Comparison of ENCODE assay signal across 12 cellular contexts in genomic region chrX:153336128-153336894, GRCh38.
DNase-seq lines count a peak whose midpoint lies in the region; ATAC-seq and TF ChIP-seq lines count a peak whose summit lies in the region.
"Had no signal": no experiment of that assay in that cellular context is flagged by ENCODE, and none has a peak within 500 bp of the region (broad histone marks: within the 10 kb centered on the region; RNA-seq: fewer than 3 reads in every experiment).

No MANE protein-coding gene starts in this region.

- TF ChIP-seq CTCF in KMS-11 (conservative IDR thresholded peaks at IDR 0.05; ENCODE audit: low read depth, low read length), result no peak

- no peak overlapping the region for H3K9ac ChIP-seq in KMS-11

- POLR2A ChIA-PET in HEK293T (lab: Yijun Ruan, JAX), result no interaction called here

- H3K27ac ChIP-seq in KMS-11, result no peak overlapping the region
- H3K27ac ChIP-seq: heart right ventricle had no signal

- no peaks in the 10 kb centered on the region for H3K79me2 ChIP-seq in KMS-11 (ENCODE audit: insufficient read depth, low read depth)

- peak; percentile 34 for ATAC-seq in GM18907 (IDR thresholded peaks at IDR 0.05; ENCODE audit: unreplicated experiment)
- ATAC-seq: heart right ventricle had no signal

- no peaks in the 10 kb centered on the region for H3K27me3 ChIP-seq in KMS-11 (ENCODE audit: insufficient read depth, low read depth)

- no peak overlapping the region for H3K4me3 ChIP-seq in KMS-11 (IDR thresholded peaks at IDR 0.05; ENCODE audit: insufficient read depth, low read depth, low read length)
- H3K4me3 ChIP-seq: heart right ventricle had no signal

- no peaks in the 10 kb centered on the region for H4K20me1 ChIP-seq in KMS-11 (ENCODE audit: insufficient read depth)

- DNase-seq in ELR (ENCODE audit: low read depth) (peak; percentile 4), ecto neural progenitor cell (ENCODE audit: low spot score) (peak; percentile 30), NCI-H82 (lab: John Stamatoyannopoulos, UW) (no peak), NCI-H187 treated with DMSO at 0.1 percent for 48 hours (lab: John Stamatoyannopoulos, UW) (no peak), HEK293T (ENCODE audit: extremely low spot score) (no peak)
- no peak for DNase-seq in effector CD8-positive, alpha-beta T cell (lab: John Stamatoyannopoulos, UW)
- DNase-seq: GF-D8; H7; heart right ventricle; stimulated activated CD4-positive, alpha-beta T cell treated with anti-CD3 and anti-CD28 coated beads, Interleukin-4, amount 100 ng/mL, for 4 hours had no signal

- peak overlapping the region; percentile 45; the same call in 1 of the 2 replicates for H3K4me2 ChIP-seq in KMS-11

- H2AFZ ChIP-seq in KMS-11 (ENCODE audit: low read depth), result no peak overlapping the region

- CTCF ChIA-PET in HEK293T (lab: Yijun Ruan, JAX), result no interaction called here

- H3K4me1 ChIP-seq in KMS-11 (ENCODE audit: low read depth, poor library complexity, severe bottlenecking), result peaks cover 15% of the 10 kb centered on the region

- no peaks in the 10 kb centered on the region for H3K36me3 ChIP-seq in KMS-11 (ENCODE audit: insufficient read depth)

TF ChIP-seq in HEK293T, 16 proteins besides CTCF, POLR2A, EP300 and RAD21:
- TF ChIP-seq FOXK2 (IDR thresholded peaks at IDR 0.05) (no peak), FOXA1 (IDR thresholded peaks at IDR 0.05) (no peak), ELF4 (IDR thresholded peaks at IDR 0.05) (no peak), L3MBTL2 (conservative IDR thresholded peaks at IDR 0.05) (no peak), ARNT (IDR thresholded peaks at IDR 0.05) (no peak), ZNF384 (IDR thresholded peaks at IDR 0.05) (no peak), TARDBP (IDR thresholded peaks at IDR 0.05) (no peak), NFRKB (IDR thresholded peaks at IDR 0.05) (no peak), CTBP1 (IDR thresholded peaks at IDR 0.05; ENCODE audit: borderline replicate concordance) (no peak), HDGF (IDR thresholded peaks at IDR 0.05; ENCODE audit: borderline replicate concordance) (no peak), SP1 (IDR thresholded peaks at IDR 0.05) (no peak), LEF1 (IDR thresholded peaks at IDR 0.05; ENCODE audit: borderline replicate concordance) (no peak), FOXM1 (IDR thresholded peaks at IDR 0.05; ENCODE audit: borderline replicate concordance) (no peak), SUZ12 (IDR thresholded peaks at IDR 0.05) (no peak), BHLHE40 (IDR thresholded peaks at IDR 0.05; ENCODE audit: borderline replicate concordance) (no peak)
- TF ChIP-seq, protein P1, sequence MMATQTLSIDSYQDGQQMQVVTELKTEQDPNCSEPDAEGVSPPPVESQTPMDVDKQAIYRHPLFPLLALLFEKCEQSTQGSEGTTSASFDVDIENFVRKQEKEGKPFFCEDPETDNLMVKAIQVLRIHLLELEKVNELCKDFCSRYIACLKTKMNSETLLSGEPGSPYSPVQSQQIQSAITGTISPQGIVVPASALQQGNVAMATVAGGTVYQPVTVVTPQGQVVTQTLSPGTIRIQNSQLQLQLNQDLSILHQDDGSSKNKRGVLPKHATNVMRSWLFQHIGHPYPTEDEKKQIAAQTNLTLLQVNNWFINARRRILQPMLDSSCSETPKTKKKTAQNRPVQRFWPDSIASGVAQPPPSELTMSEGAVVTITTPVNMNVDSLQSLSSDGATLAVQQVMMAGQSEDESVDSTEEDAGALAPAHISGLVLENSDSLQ (IDR thresholded peaks at IDR 0.05), result no peak

Comparison
In these comparisons a context has a peak if more than half of its experiments do, and no peak if none do; other contexts are left out.
1. DNase-seq: peak in ELR (single experiment) and ecto neural progenitor cell (single experiment); none in effector CD8-positive, alpha-beta T cell (single experiment), NCI-H82 (single experiment), NCI-H187 treated with DMSO at 0.1 percent for 48 hours (single experiment) and HEK293T (single experiment).